8 cellular contexts compared by ENCODE assay signal in genomic region chr2:148644885-148645134, GRCh38. TPM values are rescaled to one million over a fixed set of nuclear protein-coding genes. Genes with fewer than 3 reads are reported as not detected.
DNase-seq lines count a peak whose midpoint lies in the region; ATAC-seq and TF ChIP-seq lines count a peak whose summit lies in the region.

No MANE protein-coding gene starts in this region.

- peaks cover 38% of the 10 kb centered on the region for H4K20me1 ChIP-seq in DND-41 (ENCODE audit: insufficient read depth, low read length)

- H3K9me3 ChIP-seq in DND-41 (ENCODE audit: insufficient read depth, low read length, severe bottlenecking) (no peaks in the 10 kb centered on the region), muscle layer of duodenum (ENCODE audit: control insufficient read depth in 1 of 2, low read length in 2 of 2) (no peaks in the 10 kb centered on the region)

- peak; percentile 55 for ATAC-seq in DND-41 (ENCODE audit: insufficient read depth, low read depth)
- ATAC-seq in GM21619 (IDR thresholded peaks at IDR 0.05; ENCODE audit: unreplicated experiment), result peak; percentile 29

- H3K79me2 ChIP-seq in DND-41 (ENCODE audit: insufficient read depth, low read length), result peaks cover 46% of the 10 kb centered on the region

- H3K4me3 ChIP-seq in DND-41 (ENCODE audit: low read depth in 1 of 2, low read length in 2 of 2), result peak overlapping the region; percentile 81 to 100; a peak in 3 of 4 replicates
- H3K4me3 ChIP-seq in Jurkat, Clone E6-1 (ENCODE audit: low read length), result peak overlapping the region; percentile 74
- H3K4me3 ChIP-seq in coronary artery, result peak overlapping the region; percentile 99
- peak overlapping the region; percentile 80 to 90 for H3K4me3 ChIP-seq in muscle layer of duodenum (ENCODE audit: low read depth in 1 of 2, low read length in 2 of 2)

- peak overlapping the region; percentile 99 for H3K4me2 ChIP-seq in DND-41 (ENCODE audit: insufficient read depth, low read length)

- H3K4me1 ChIP-seq in DND-41 (ENCODE audit: insufficient read depth, low read length), result peaks cover 31% of the 10 kb centered on the region
- peaks cover 0 to 24% of the 10 kb centered on the region in 2 donors for H3K4me1 ChIP-seq in muscle layer of duodenum (ENCODE audit: control insufficient read depth in 1 of 2, insufficient read depth in 2 of 2, low read length in 2 of 2)

- no peaks in the 10 kb centered on the region; the same call in 1 of the 2 replicates for H3K36me3 ChIP-seq in DND-41 (ENCODE audit: insufficient read depth, low read length)
- no peaks in the 10 kb centered on the region for H3K36me3 ChIP-seq in muscle layer of duodenum (ENCODE audit: control insufficient read depth in 1 of 2, insufficient read depth in 2 of 2, low read length in 2 of 2)

- peak overlapping the region; percentile 99 for H3K27ac ChIP-seq in DND-41 (ENCODE audit: low read length)
- H3K27ac ChIP-seq in coronary artery, result peak overlapping the region; percentile 98 to 100
- H3K27ac ChIP-seq in muscle layer of duodenum (ENCODE audit: low read length), result peak overlapping the region; percentile 91

- no peak for TF ChIP-seq CTCF in DND-41 (IDR thresholded peaks at IDR 0.05; ENCODE audit: borderline replicate concordance, extremely low read depth, low read length, poor library complexity, severe bottlenecking)
- no peak for TF ChIP-seq CTCF in coronary artery (IDR thresholded peaks at IDR 0.05)

- H2AFZ ChIP-seq in DND-41 (ENCODE audit: low read depth, low read length), result peak overlapping the region; percentile 99

- H3K27me3 ChIP-seq in DND-41 (ENCODE audit: insufficient read depth, low read length, poor library complexity) (peaks cover 28% of the 10 kb centered on the region), muscle layer of duodenum (ENCODE audit: low read depth, low read length) (no peaks in the 10 kb centered on the region)

- peak overlapping the region; percentile 94 for H3K9ac ChIP-seq in DND-41 (ENCODE audit: low read depth, low read length)

- no peak for DNase-seq in DND-41
- no peak for DNase-seq in Jurkat, Clone E6-1 (ENCODE audit: low read depth, low spot score)
- DNase-seq in coronary artery (ENCODE audit: low spot score), result no peak
- DNase-seq in activated effector memory CD4-positive, alpha-beta T cell treated with anti-CD3 and anti-CD28 coated beads, Interleukin-2, amount 50 U/mL, for 16 hours, result no peak
- no peak for DNase-seq in inferior parietal cortex (ENCODE audit: extremely low spot score)
- DNase-seq in cerebellar cortex (ENCODE audit: low spot score), result no peak

RNA-seq across cellular contexts. Expression of gene EPC2, which starts 0.3 kb away (rescaled TPM):
- polyA plus RNA-seq in Jurkat, Clone E6-1 (2012; ENCODE audit: insufficient read depth, insufficient read length), result 8.8 TPM
